ENCODE assay signal across 7 cellular contexts in the genomic region with DNA sequence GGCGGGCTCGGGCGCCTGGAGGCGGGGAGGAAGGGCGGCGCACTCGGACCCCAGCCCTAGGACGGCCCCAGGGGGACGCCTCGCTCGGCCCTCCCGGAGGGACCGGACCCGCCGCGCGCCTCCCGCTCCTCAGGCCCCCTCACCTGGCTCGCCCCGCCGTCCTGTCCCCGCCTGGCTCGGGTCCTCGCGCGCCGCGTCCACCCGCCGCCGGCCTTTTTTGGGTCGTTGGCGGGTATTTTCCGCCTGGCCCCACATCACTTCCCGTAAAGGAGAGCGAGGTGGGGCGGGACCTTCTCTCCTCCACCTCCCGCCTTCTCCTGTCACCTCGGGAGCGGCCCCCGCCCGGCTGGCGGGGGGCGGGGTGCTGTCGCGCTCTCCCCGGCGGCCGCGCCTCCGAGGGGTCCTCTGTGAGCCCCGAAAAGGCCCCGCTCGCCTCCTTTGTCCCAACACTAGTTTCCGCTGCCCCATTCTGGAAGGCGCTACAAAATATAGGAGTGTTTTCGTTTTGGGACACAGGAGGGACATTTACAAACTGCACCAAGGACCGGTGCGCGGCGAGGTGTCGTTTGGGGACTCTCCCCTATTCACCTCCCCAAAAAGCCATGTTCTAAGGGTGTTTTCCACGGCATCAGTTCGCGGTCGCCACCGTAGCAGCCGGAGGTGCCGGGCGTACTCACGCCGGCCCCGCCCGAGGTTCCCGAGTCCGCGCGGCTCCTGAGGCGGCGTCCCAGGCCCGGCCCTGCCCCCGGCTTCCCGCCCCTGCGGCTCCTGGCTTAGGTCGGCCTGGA. TPM values are rescaled to one million over a fixed set of nuclear protein-coding genes. Genes with fewer than 3 reads are reported as not detected.
A peak's percentile ranks its signal among the peaks of the same experiment; 100 is the strongest.
DNase-seq lines count a peak whose midpoint lies in the region; FAIRE-seq and TF ChIP-seq lines count a peak whose summit lies in the region.

A gene (minus strand): TSS at position 241 of the 788 bp plus-strand sequence. CDS start 54,879 bp downstream, outside the sequence.

- TF ChIP-seq CTCF in VCaP (conservative IDR thresholded peaks at IDR 0.05), result no peak

- H3K4me3 ChIP-seq in H7 (ENCODE audit: insufficient read depth, low read depth, low read length), result peak within 1 kb of the TSS; percentile 78

- peak within 1 kb of the TSS; percentile 68 for H3K27ac ChIP-seq in VCaP

- peak; percentile 53 for DNase-seq in GM12891 (ENCODE audit: insufficient read length, low spot score)
- peak; percentile 89 for DNase-seq in H7
- DNase-seq in M059J (ENCODE audit: low read depth), result peak; percentile 79
- peak; percentile 64 to 79 for DNase-seq in T47D (ENCODE audit: low read depth in 1 of 2, low spot score in 1 of 2)
- DNase-seq in islet precursor cell, result peak; percentile 90
- peak; percentile 89 for DNase-seq in stimulated activated CD4-positive, alpha-beta T cell treated with anti-CD3 and anti-CD28 coated beads, Interleukin-15, amount 100 ng/mL, for 24 hours

- in situ Hi-C loops in T47D (cut with HindIII; ENCODE audit: low pct_unique_long_range_greater_than_20kb, low sequenced_read_pairs), result no loop called here

- no peak for TF ChIP-seq POLR2A in GM12891 (IDR thresholded peaks at IDR 0.05; ENCODE audit: low read depth, low read length)

- H3K27me3 ChIP-seq in H7 (ENCODE audit: control insufficient read depth, insufficient read depth, low read length), result peaks cover 7% of the 10 kb centered on the region

- no peaks in the 10 kb centered on the region for H3K36me3 ChIP-seq in H7 (replicated peaks; ENCODE audit: control insufficient read depth, insufficient read depth, low read length)

- peak; percentile 9 for FAIRE-seq in GM12891 (lab: Jason Lieb, UNC)

TF ChIP-seq in GM12891, 5 proteins besides CTCF, POLR2A, EP300 and RAD21:
- TF ChIP-seq TAF1 (IDR thresholded peaks at IDR 0.05; ENCODE audit: low read depth, low read length) (peak; percentile 35; the same call in 1 of the 2 replicates), SPI1 (IDR thresholded peaks at IDR 0.05; ENCODE audit: low read depth, low read length) (no peak), POU2F2 (IDR thresholded peaks at IDR 0.05; ENCODE audit: low read depth, low read length) (0 out of 2 replicates have a peak, but pooled peaks have one; percentile 12)

RNA-seq across cellular contexts. Expression of the gene that starts here (rescaled TPM):
- polyA plus RNA-seq in GM12891 (2012; ENCODE audit: low read depth, missing spikeins), result 14.4 TPM
- 0.90 and 1.5 TPM in 2 replicates for total RNA-seq in H7 (2014; rRNA removed; shearing (Covaris generic))
- total RNA-seq in M059J (2014; rRNA removed; shearing (Covaris generic)), result 2.3 and 9.0 TPM in 2 replicates

Comparison
In these comparisons a context has a peak if more than half of its experiments do, and no peak if none do; other contexts are left out.
1. Peak in every context shown above with its lines: DNase-seq, H3K4me3 ChIP-seq and H3K27ac ChIP-seq.